ENCODE assay signal across 22 cellular contexts in genomic region chr2:239919779-239920545, GRCh38.
A peak's percentile ranks its signal among the peaks of the same experiment; 100 is the strongest.
DNase-seq lines count a peak whose midpoint lies in the region; ATAC-seq lines count a peak whose summit lies in the region.
"Had no signal": no experiment of that assay in that cellular context is flagged by ENCODE, and none has a peak within 500 bp of the region (broad histone marks: within the 10 kb centered on the region; RNA-seq: fewer than 3 reads in every experiment).

No MANE protein-coding gene starts in this region.

- no peak overlapping the region for H3K27ac Mint-ChIP-seq in CD8-positive, alpha-beta memory T cell
- H3K27ac Mint-ChIP-seq: immature natural killer cell; neural progenitor cell; stimulated activated naive CD8-positive, alpha-beta T cell treated with anti-CD3 and anti-CD28 coated beads, Interleukin-15, Interleukin-2, amounts not matched to agents 100 ng/mL and 50 ng/mL, for 24 hours; T-cell had no signal

- peak; percentile 45 for DNase-seq in activated effector memory CD4-positive, alpha-beta T cell treated with anti-CD3 and anti-CD28 coated beads, Interleukin-2, amount 50 U/mL, for 16 hours
- DNase-seq in activated effector memory CD4-positive, alpha-beta T cell treated with Interleukin-2 at 50 U/mL for 16 hours: no peak
- peak; percentile 20 for DNase-seq in globus pallidus (ENCODE audit: low spot score)
- peak; percentile 50 for DNase-seq in medulla oblongata (ENCODE audit: extremely low spot score)
- peak in 1 of 2 donors; percentile 66 for DNase-seq in aorta
- no peak for DNase-seq in hippocampal formation (lab: John Stamatoyannopoulos, UW)
- DNase-seq in CD8-positive, alpha-beta memory T cell: no peak
- no peak for DNase-seq in NCI-H2171 treated with DMSO at 0.1 percent for 48 hours (lab: John Stamatoyannopoulos, UW)
- DNase-seq: ACHN; activated CD4-positive, alpha-beta T cell treated with anti-CD3 and anti-CD28 coated beads for 48 hours; activated naive CD4-positive, alpha-beta T cell; GOT3; immature natural killer cell; Kasumi-1; lower lobe of right lung; NCI-H187 treated with DMSO at 0.1 percent for 48 hours; NCI-H345; small intestine had no signal

- no peaks in the 10 kb centered on the region for H3K36me3 ChIP-seq in aorta (ENCODE audit: control insufficient read depth in 1 of 2, insufficient read depth in 2 of 2, low read length in 1 of 2)
- no peaks in the 10 kb centered on the region for H3K36me3 ChIP-seq in CD8-positive, alpha-beta memory T cell (ENCODE audit: insufficient read depth, low read length)
- H3K36me3 ChIP-seq: cardiac muscle cell, lower lobe of right lung, neural progenitor cell had no signal

- peak overlapping the region in 1 of 2 donors; percentile 33 for H3K27ac ChIP-seq in aorta (ENCODE audit: low read depth in 1 of 2, low read length in 2 of 2)
- H3K27ac ChIP-seq in CD8-positive, alpha-beta memory T cell (ENCODE audit: low read depth, low read length): no peak overlapping the region
- H3K27ac ChIP-seq: cardiac muscle cell, lower lobe of right lung, neural progenitor cell had no signal

- peaks cover 0 to 4% of the 10 kb centered on the region in 2 donors for H3K4me1 ChIP-seq in aorta (ENCODE audit: control insufficient read depth in 1 of 2, insufficient read depth in 2 of 2, low read length in 2 of 2)
- no peaks in the 10 kb centered on the region for H3K4me1 ChIP-seq in CD8-positive, alpha-beta memory T cell (ENCODE audit: insufficient read depth, low read length)
- H3K4me1 ChIP-seq: lower lobe of right lung, neural progenitor cell had no signal

- peaks cover 0 to 8% (median 0%) of the 10 kb centered on the region in 3 donors for H3K36me3 Mint-ChIP-seq in CD8-positive, alpha-beta memory T cell
- H3K36me3 Mint-ChIP-seq: neural progenitor cell had no signal

- intact Hi-C loops in aorta (cut with DNase I): no loop called here

- no peak overlapping the region for H3K4me3 ChIP-seq in aorta (ENCODE audit: low read length in 2 of 2)
- H3K4me3 ChIP-seq in CD8-positive, alpha-beta memory T cell (ENCODE audit: low read length): no peak overlapping the region
- H3K4me3 ChIP-seq: cardiac muscle cell, lower lobe of right lung, neural progenitor cell had no signal

- peaks cover 4% of the 10 kb centered on the region for H3K9me3 ChIP-seq in aorta (ENCODE audit: control insufficient read depth, low read length)
- peaks cover 18% of the 10 kb centered on the region for H3K9me3 ChIP-seq in CD8-positive, alpha-beta memory T cell (ENCODE audit: low read length)

- CTCF ChIA-PET in CD8-positive, alpha-beta memory T cell (lab: Charles Lee): interaction anchor here (1.5 kb wide), 1 partner anchor 15 kb away, joined by 3 read pairs; no protein-coding TSS in a partner anchor

- no peaks in the 10 kb centered on the region for H3K4me1 Mint-ChIP-seq in CD8-positive, alpha-beta memory T cell
- H3K4me1 Mint-ChIP-seq: immature natural killer cell, neural progenitor cell, T-cell had no signal

- 56% methylated on average over 11 of the region's 11 CpGs for WGBS in aorta, 2 donors

- peaks cover 8 to 22% of the 10 kb centered on the region in 2 donors for H3K27me3 Mint-ChIP-seq in CD8-positive, alpha-beta memory T cell
- H3K27me3 Mint-ChIP-seq: stimulated activated naive CD8-positive, alpha-beta T cell treated with anti-CD3 and anti-CD28 coated beads, Interleukin-15, Interleukin-2, amounts not matched to agents 100 ng/mL and 50 ng/mL, for 24 hours had no signal

- H3K4me3 Mint-ChIP-seq in CD8-positive, alpha-beta memory T cell: no peak overlapping the region
- H3K4me3 Mint-ChIP-seq: immature natural killer cell; neural progenitor cell; stimulated activated naive CD8-positive, alpha-beta T cell treated with anti-CD3 and anti-CD28 coated beads, Interleukin-15, Interleukin-2, amounts not matched to agents 100 ng/mL and 50 ng/mL, for 24 hours; T-cell had no signal

- peak; percentile 34 for ATAC-seq in aorta (ENCODE audit: low FRiP score)
- ATAC-seq: T-cell had no signal

- H3K9me3 Mint-ChIP-seq in CD8-positive, alpha-beta memory T cell: peaks cover 0 to 24% (median 19%) of the 10 kb centered on the region in 5 donors

- POLR2A ChIA-PET in CD8-positive, alpha-beta memory T cell (lab: Charles Lee): no interaction called here

- H3K27me3 ChIP-seq in aorta (ENCODE audit: control insufficient read depth in 1 of 2, insufficient read depth in 2 of 2, low read length in 1 of 2): no peaks in the 10 kb centered on the region
- H3K27me3 ChIP-seq in CD8-positive, alpha-beta memory T cell (ENCODE audit: insufficient read depth, low read length, poor library complexity, severe bottlenecking): no peaks in the 10 kb centered on the region
- H3K27me3 ChIP-seq: cardiac muscle cell, neural progenitor cell had no signal

Comparison
In these comparisons a context has a peak if more than half of its experiments do, and no peak if none do; other contexts are left out.
1. DNase-seq: peak in activated effector memory CD4-positive, alpha-beta T cell treated with anti-CD3 and anti-CD28 coated beads, Interleukin-2, amount 50 U/mL, for 16 hours (single experiment), globus pallidus (single experiment) and medulla oblongata (single experiment); none in activated effector memory CD4-positive, alpha-beta T cell treated with Interleukin-2 at 50 U/mL for 16 hours (single experiment), hippocampal formation (0 of 2), CD8-positive, alpha-beta memory T cell (0 of 5) and NCI-H2171 treated with DMSO at 0.1 percent for 48 hours (single experiment).